In genomic region chr11:85698195-85698594, GRCh38 we compare ENCODE assay signal across 26 cellular contexts. TPM values are rescaled to one million over a fixed set of nuclear protein-coding genes. Genes with fewer than 3 reads are reported as not detected.
"Had no signal": no experiment of that assay in that cellular context is flagged by ENCODE, and none has a peak within 500 bp of the region (broad histone marks: within the 10 kb centered on the region; RNA-seq: fewer than 3 reads in every experiment).

No MANE protein-coding gene starts in this region.

- H3K27ac ChIP-seq: breast epithelium, gastroesophageal sphincter, hepatocyte, parathyroid adenoma, right atrium auricular region, tibial nerve had no signal

- H3K4me3 ChIP-seq: breast epithelium, gastroesophageal sphincter, hepatocyte, right atrium auricular region, smooth muscle cell, tibial nerve had no signal

- H3K27ac Mint-ChIP-seq: activated CD4-positive, alpha-beta memory T cell treated with anti-CD3 and anti-CD28 coated beads, Interleukin-2, amount 10 ng/mL, durations not matched to agents 7 days and 5 days; activated CD4-positive, alpha-beta T cell treated with anti-CD3 and anti-CD28 coated beads, Interleukin-2, amount 10 ng/mL, durations not matched to agents 24 days and 14 days; activated naive CD4-positive, alpha-beta T cell treated with anti-CD3 and anti-CD28 coated beads, Interleukin-2, amount 10 ng/mL, durations not matched to agents 7 days and 5 days; stimulated activated naive B cell treated with anti-CD40 and anti-IgM and Interleukin-4, amounts not matched to agents 10 μg/mL and 1 μg/mL and 100 μg/mL, for 72 hours had no signal

- H3K4me3 Mint-ChIP-seq: activated CD4-positive, alpha-beta memory T cell treated with anti-CD3 and anti-CD28 coated beads, Interleukin-2, amount 10 ng/mL, durations not matched to agents 7 days and 5 days; activated CD4-positive, alpha-beta T cell treated with anti-CD3 and anti-CD28 coated beads, Interleukin-2, amount 10 ng/mL, durations not matched to agents 24 days and 14 days; activated naive CD4-positive, alpha-beta T cell treated with anti-CD3 and anti-CD28 coated beads, Interleukin-2, amount 10 ng/mL, durations not matched to agents 7 days and 5 days; neural crest cell; stimulated activated naive B cell treated with anti-CD40 and anti-IgM and Interleukin-4, amounts not matched to agents 10 μg/mL and 1 μg/mL and 100 μg/mL, for 72 hours had no signal

- H3K79me2 ChIP-seq: hepatocyte, parathyroid adenoma had no signal

- H2AFZ ChIP-seq: hepatocyte, parathyroid adenoma had no signal

- H3K9ac ChIP-seq: parathyroid adenoma had no signal

- H3K4me1 Mint-ChIP-seq: neural crest cell had no signal

- H3K9me3 Mint-ChIP-seq: activated CD4-positive, alpha-beta memory T cell treated with anti-CD3 and anti-CD28 coated beads, Interleukin-2, amount 10 ng/mL, durations not matched to agents 7 days and 5 days; activated naive CD4-positive, alpha-beta T cell treated with anti-CD3 and anti-CD28 coated beads, Interleukin-2, amount 10 ng/mL, durations not matched to agents 7 days and 5 days; neural crest cell; stimulated activated naive B cell treated with anti-CD40 and anti-IgM and Interleukin-4, amounts not matched to agents 10 μg/mL and 1 μg/mL and 100 μg/mL, for 72 hours had no signal

- H3K27me3 ChIP-seq: breast epithelium, gastroesophageal sphincter, hepatocyte, right atrium auricular region, tibial nerve had no signal

- H3K36me3 ChIP-seq: breast epithelium, gastroesophageal sphincter, right atrium auricular region had no signal

- H3K4me1 ChIP-seq: breast epithelium, gastroesophageal sphincter, parathyroid adenoma, right atrium auricular region, tibial nerve had no signal

- DNase-seq: activated CD4-positive, alpha-beta memory T cell treated with anti-CD3 and anti-CD28 coated beads, Interleukin-2, amount 10 ng/mL, durations not matched to agents 7 days and 5 days; activated CD4-positive, CD25-positive, alpha-beta regulatory T cell; activated CD8-positive, alpha-beta memory T cell treated with anti-CD3 and anti-CD28 coated beads, Interleukin-2, amount 50 U/mL, for 48 hours; activated effector memory CD4-positive, alpha-beta T cell treated with anti-CD3 and anti-CD28 coated beads, Interleukin-2, amount 50 U/mL, for 16 hours; activated naive CD4-positive, alpha-beta T cell treated with anti-CD3 and anti-CD28 coated beads, Interleukin-2, amount 10 ng/mL, durations not matched to agents 7 days and 5 days; dermis blood vessel endothelial cell; effector CD4-positive, alpha-beta T cell; erythroblast; left cardiac atrium; mammary epithelial cell; nucleus accumbens; stimulated activated CD4-positive, alpha-beta T cell treated with anti-CD3 and anti-CD28 coated beads, Interleukin-1b, Interleukin-23, amount 100 ng/mL, for 48 hours; stimulated activated CD4-positive, alpha-beta T cell treated with anti-CD3 and anti-CD28 coated beads, Interleukin-4, amount 100 ng/mL, for 4 hours; stimulated activated CD8-positive, alpha-beta memory T cell treated with anti-CD3 and anti-CD28 coated beads, Interleukin-4, amount 100 ng/mL, for 48 hours; stimulated activated naive B cell treated with anti-CD40 and anti-IgM and Interleukin-4, amounts not matched to agents 10 μg/mL and 1 μg/mL and 100 μg/mL, for 72 hours; T-helper 1 cell had no signal

- H3K36me3 Mint-ChIP-seq: stimulated activated naive B cell treated with anti-CD40 and anti-IgM and Interleukin-4, amounts not matched to agents 10 μg/mL and 1 μg/mL and 100 μg/mL, for 72 hours had no signal

- ATAC-seq: gastroesophageal sphincter, left cardiac atrium had no signal

- H3K9me3 ChIP-seq: breast epithelium, gastroesophageal sphincter, right atrium auricular region, tibial nerve had no signal

- H3K27me3 Mint-ChIP-seq: activated CD4-positive, alpha-beta memory T cell treated with anti-CD3 and anti-CD28 coated beads, Interleukin-2, amount 10 ng/mL, durations not matched to agents 7 days and 5 days; activated CD4-positive, alpha-beta T cell treated with anti-CD3 and anti-CD28 coated beads, Interleukin-2, amount 10 ng/mL, durations not matched to agents 24 days and 14 days; activated naive CD4-positive, alpha-beta T cell treated with anti-CD3 and anti-CD28 coated beads, Interleukin-2, amount 10 ng/mL, durations not matched to agents 7 days and 5 days had no signal

- H3K4me2 ChIP-seq: hepatocyte, smooth muscle cell had no signal

RNA-seq across cellular contexts. Expression of gene CCDC89, which starts 12.2 kb away (rescaled TPM):
- total RNA-seq: dermis blood vessel endothelial cell, neural crest cell, pulmonary artery endothelial cell, smooth muscle cell had no signal
- polyA plus RNA-seq: mammary epithelial cell, smooth muscle cell had no signal
